ENCODE assay signal across 2 cellular contexts in the genomic region with DNA sequence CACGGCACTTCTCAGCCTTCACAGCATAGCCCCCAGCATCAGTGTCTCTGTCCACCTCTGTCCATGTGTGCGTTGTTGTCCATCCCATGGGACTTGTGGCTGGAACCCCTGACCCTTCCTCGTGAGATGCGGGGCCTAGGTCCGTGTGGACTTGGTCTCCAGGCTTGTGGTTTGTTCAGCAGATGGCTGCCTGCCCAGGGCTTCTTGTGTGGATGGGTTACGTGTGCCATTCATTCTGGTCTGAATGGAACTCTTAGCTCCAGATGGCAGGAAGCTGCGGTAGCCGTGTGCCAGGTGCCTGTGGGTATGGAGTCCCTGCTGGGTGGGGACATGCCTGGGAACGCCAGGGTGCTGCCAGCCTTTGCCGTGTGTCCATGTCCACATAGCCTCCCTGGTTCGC.
TF ChIP-seq lines count a peak whose summit lies in the region.

No MANE protein-coding gene starts in this region.

TF ChIP-seq in HepG2, 621 proteins besides CTCF, POLR2A, EP300 and RAD21:
- TF ChIP-seq SP5 (CRISPR knock-in tag; IDR thresholded peaks at IDR 0.05; ENCODE audit: borderline replicate concordance, low read depth) (no peak), RXRA (CRISPR knock-in tag; IDR thresholded peaks at IDR 0.05) (no peak), ZNF768 (CRISPR knock-in tag; IDR thresholded peaks at IDR 0.05) (no peak), MXI1 (IDR thresholded peaks at IDR 0.05; ENCODE audit: borderline replicate concordance, low read depth, low read length) (no peak)
- TF ChIP-seq, protein P1, sequence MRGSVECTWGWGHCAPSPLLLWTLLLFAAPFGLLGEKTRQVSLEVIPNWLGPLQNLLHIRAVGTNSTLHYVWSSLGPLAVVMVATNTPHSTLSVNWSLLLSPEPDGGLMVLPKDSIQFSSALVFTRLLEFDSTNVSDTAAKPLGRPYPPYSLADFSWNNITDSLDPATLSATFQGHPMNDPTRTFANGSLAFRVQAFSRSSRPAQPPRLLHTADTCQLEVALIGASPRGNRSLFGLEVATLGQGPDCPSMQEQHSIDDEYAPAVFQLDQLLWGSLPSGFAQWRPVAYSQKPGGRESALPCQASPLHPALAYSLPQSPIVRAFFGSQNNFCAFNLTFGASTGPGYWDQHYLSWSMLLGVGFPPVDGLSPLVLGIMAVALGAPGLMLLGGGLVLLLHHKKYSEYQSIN (CRISPR knock-in tag; IDR thresholded peaks at IDR 0.05; ENCODE audit: borderline replicate concordance), result no peak
- TF ChIP-seq, protein P2, sequence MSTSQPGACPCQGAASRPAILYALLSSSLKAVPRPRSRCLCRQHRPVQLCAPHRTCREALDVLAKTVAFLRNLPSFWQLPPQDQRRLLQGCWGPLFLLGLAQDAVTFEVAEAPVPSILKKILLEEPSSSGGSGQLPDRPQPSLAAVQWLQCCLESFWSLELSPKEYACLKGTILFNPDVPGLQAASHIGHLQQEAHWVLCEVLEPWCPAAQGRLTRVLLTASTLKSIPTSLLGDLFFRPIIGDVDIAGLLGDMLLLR (CRISPR knock-in tag; IDR thresholded peaks at IDR 0.05), result no peak
- TF ChIP-seq, protein P3, sequence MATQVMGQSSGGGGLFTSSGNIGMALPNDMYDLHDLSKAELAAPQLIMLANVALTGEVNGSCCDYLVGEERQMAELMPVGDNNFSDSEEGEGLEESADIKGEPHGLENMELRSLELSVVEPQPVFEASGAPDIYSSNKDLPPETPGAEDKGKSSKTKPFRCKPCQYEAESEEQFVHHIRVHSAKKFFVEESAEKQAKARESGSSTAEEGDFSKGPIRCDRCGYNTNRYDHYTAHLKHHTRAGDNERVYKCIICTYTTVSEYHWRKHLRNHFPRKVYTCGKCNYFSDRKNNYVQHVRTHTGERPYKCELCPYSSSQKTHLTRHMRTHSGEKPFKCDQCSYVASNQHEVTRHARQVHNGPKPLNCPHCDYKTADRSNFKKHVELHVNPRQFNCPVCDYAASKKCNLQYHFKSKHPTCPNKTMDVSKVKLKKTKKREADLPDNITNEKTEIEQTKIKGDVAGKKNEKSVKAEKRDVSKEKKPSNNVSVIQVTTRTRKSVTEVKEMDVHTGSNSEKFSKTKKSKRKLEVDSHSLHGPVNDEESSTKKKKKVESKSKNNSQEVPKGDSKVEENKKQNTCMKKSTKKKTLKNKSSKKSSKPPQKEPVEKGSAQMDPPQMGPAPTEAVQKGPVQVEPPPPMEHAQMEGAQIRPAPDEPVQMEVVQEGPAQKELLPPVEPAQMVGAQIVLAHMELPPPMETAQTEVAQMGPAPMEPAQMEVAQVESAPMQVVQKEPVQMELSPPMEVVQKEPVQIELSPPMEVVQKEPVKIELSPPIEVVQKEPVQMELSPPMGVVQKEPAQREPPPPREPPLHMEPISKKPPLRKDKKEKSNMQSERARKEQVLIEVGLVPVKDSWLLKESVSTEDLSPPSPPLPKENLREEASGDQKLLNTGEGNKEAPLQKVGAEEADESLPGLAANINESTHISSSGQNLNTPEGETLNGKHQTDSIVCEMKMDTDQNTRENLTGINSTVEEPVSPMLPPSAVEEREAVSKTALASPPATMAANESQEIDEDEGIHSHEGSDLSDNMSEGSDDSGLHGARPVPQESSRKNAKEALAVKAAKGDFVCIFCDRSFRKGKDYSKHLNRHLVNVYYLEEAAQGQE (IDR thresholded peaks at IDR 0.05; ENCODE audit: borderline replicate concordance in 1 of 2, low read depth in 1 of 2, low read length in 2 of 2), result no peak

TF ChIP-seq in SK-N-SH treated with all-trans-retinoic acid at 6 μM for 48 hours, 23 proteins besides CTCF, POLR2A, EP300 and RAD21:
- TF ChIP-seq, protein P4, sequence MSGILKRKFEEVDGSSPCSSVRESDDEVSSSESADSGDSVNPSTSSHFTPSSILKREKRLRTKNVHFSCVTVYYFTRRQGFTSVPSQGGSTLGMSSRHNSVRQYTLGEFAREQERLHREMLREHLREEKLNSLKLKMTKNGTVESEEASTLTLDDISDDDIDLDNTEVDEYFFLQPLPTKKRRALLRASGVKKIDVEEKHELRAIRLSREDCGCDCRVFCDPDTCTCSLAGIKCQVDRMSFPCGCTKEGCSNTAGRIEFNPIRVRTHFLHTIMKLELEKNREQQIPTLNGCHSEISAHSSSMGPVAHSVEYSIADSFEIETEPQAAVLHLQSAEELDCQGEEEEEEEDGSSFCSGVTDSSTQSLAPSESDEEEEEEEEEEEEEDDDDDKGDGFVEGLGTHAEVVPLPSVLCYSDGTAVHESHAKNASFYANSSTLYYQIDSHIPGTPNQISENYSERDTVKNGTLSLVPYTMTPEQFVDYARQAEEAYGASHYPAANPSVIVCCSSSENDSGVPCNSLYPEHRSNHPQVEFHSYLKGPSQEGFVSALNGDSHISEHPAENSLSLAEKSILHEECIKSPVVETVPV (CRISPR knock-in tag; IDR thresholded peaks at IDR 0.05), result no peak
- TF ChIP-seq TOX (CRISPR knock-in tag; IDR thresholded peaks at IDR 0.05; ENCODE audit: borderline replicate concordance) (no peak), ISL1 (CRISPR knock-in tag; IDR thresholded peaks at IDR 0.05) (no peak), BACH2 (CRISPR knock-in tag; IDR thresholded peaks at IDR 0.05; ENCODE audit: borderline replicate concordance) (no peak), ZNF565 (CRISPR knock-in tag; conservative IDR thresholded peaks at IDR 0.05; ENCODE audit: low read depth) (no peak), ZNF8 (CRISPR knock-in tag; IDR thresholded peaks at IDR 0.05) (no peak), ARNTL (CRISPR knock-in tag; IDR thresholded peaks at IDR 0.05; ENCODE audit: borderline replicate concordance, low read depth) (no peak), TCF4 (CRISPR knock-in tag; IDR thresholded peaks at IDR 0.05; ENCODE audit: borderline replicate concordance) (no peak)
- TF ChIP-seq, protein P5, sequence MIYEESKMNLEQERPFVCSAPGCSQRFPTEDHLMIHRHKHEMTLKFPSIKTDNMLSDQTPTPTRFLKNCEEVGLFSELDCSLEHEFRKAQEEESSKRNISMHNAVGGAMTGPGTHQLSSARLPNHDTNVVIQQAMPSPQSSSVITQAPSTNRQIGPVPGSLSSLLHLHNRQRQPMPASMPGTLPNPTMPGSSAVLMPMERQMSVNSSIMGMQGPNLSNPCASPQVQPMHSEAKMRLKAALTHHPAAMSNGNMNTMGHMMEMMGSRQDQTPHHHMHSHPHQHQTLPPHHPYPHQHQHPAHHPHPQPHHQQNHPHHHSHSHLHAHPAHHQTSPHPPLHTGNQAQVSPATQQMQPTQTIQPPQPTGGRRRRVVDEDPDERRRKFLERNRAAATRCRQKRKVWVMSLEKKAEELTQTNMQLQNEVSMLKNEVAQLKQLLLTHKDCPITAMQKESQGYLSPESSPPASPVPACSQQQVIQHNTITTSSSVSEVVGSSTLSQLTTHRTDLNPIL (CRISPR knock-in tag; IDR thresholded peaks at IDR 0.05; ENCODE audit: low read depth), result no peak
